In the genomic region with DNA sequence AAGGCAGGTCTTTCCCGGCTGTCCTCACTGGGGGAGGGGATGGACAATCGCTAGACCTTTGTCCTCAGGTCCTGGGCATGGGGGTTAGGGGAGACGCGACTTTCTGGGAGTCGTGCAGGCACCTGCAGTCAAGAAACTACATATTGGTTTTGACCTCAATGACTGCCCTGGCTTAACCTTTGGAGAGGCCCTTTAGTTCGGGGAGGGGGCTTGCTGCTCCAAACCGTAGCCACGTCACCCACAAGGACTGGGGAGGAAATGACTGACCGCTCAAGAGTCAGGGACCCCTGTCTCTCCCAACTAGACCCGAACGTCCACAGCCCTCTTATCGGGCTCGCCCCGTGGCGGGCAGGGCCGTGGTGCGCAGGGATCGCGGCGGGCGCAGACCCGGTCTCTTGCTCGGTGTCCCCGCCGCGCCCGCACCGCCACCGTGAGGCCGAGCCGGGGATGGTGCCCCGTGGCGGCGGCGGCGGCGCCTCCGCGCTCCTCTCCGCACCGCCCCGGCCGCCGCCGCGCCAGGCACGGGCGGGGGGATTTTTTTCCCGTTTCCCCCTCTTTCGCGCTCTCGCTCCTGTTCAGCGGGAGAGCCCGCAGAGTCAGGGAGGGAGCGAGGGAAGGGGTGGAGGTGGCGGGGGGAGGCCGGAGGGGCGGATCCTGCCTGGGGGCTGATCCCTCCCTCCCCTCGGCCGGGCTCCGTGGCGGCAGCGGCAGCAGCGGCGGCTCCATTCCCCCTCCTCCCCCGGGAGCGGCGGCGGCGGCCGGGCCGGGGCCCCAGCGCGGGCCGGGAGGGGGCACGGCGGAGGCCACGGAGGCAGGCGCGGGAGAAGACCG, we compare ENCODE assay signal across 8 cellular contexts. TPM values are rescaled to one million over a fixed set of nuclear protein-coding genes. Genes with fewer than 3 reads are reported as not detected.
DNase-seq lines count a peak whose midpoint lies in the region; ATAC-seq and TF ChIP-seq lines count a peak whose summit lies in the region.

A gene (plus strand): TSS at position 696 of the 831 bp plus-strand sequence. CDS start 3,579 bp downstream, outside the sequence.

- H3K4me2 ChIP-seq in KMS-11: peak within 1 kb of the TSS; percentile 59

- peak within 1 kb of the TSS; percentile 85 for H3K4me3 Mint-ChIP-seq in activated T-helper 2 cell treated with anti-CD3 and anti-CD28 coated beads, Interferon-gamma antibody, Interleukin-2, Interleukin-4, amounts not matched to agents 10 μg/mL and 5 μg/mL and 100 μg/mL, durations not matched to agents 14 hours and 24 hours and 36 hours (ENCODE audit: low read depth)
- peak within 1 kb of the TSS; percentile 88 for H3K4me3 Mint-ChIP-seq in natural killer cell treated with Interleukin-12 subunit alpha and Interleukin-12 subunit beta and Interleukin-15 and Interleukin-18, amount 100 ng/mL, for 72 hours

- H3K9me3 Mint-ChIP-seq in activated T-helper 2 cell treated with anti-CD3 and anti-CD28 coated beads, Interferon-gamma antibody, Interleukin-2, Interleukin-4, amounts not matched to agents 10 μg/mL and 5 μg/mL and 100 μg/mL, durations not matched to agents 14 hours and 24 hours and 36 hours: no peaks in the 10 kb centered on the region
- H3K9me3 Mint-ChIP-seq in natural killer cell treated with Interleukin-12 subunit alpha and Interleukin-12 subunit beta and Interleukin-15 and Interleukin-18, amount 100 ng/mL, for 72 hours: no peaks in the 10 kb centered on the region

- intact Hi-C loops in activated T-helper 2 cell treated with anti-CD3 and anti-CD28 coated beads, Interferon-gamma antibody, Interleukin-2, Interleukin-4, amounts not matched to agents 10 μg/mL and 5 μg/mL and 100 μg/mL, durations not matched to agents 14 hours and 24 hours and 36 hours (cut with micrococcal nuclease): loop anchor here (2.0 kb wide), 1 partner anchor 75 kb away; no protein-coding TSS in a partner anchor

- peak within 1 kb of the TSS; percentile 88 for H3K27ac Mint-ChIP-seq in activated T-helper 2 cell treated with anti-CD3 and anti-CD28 coated beads, Interferon-gamma antibody, Interleukin-2, Interleukin-4, amounts not matched to agents 10 μg/mL and 5 μg/mL and 100 μg/mL, durations not matched to agents 14 hours and 24 hours and 36 hours
- H3K27ac Mint-ChIP-seq in natural killer cell treated with Interleukin-12 subunit alpha and Interleukin-12 subunit beta and Interleukin-15 and Interleukin-18, amount 100 ng/mL, for 72 hours: peak within 1 kb of the TSS; percentile 72 to 91

- peaks cover 21% of the 10 kb centered on the region for H3K36me3 Mint-ChIP-seq in activated T-helper 2 cell treated with anti-CD3 and anti-CD28 coated beads, Interferon-gamma antibody, Interleukin-2, Interleukin-4, amounts not matched to agents 10 μg/mL and 5 μg/mL and 100 μg/mL, durations not matched to agents 14 hours and 24 hours and 36 hours (ENCODE audit: low read depth)
- peaks cover 9% of the 10 kb centered on the region for H3K36me3 Mint-ChIP-seq in natural killer cell treated with Interleukin-12 subunit alpha and Interleukin-12 subunit beta and Interleukin-15 and Interleukin-18, amount 100 ng/mL, for 72 hours

- no peaks in the 10 kb centered on the region for H4K20me1 ChIP-seq in KMS-11 (ENCODE audit: insufficient read depth)

- peak; percentile 51 for ATAC-seq in GM21528 (IDR thresholded peaks at IDR 0.05; ENCODE audit: low FRiP score, unreplicated experiment)
- peak; percentile 78 to 80 for ATAC-seq in natural killer cell treated with Interleukin-12 subunit alpha and Interleukin-12 subunit beta and Interleukin-15 and Interleukin-18, amount 100 ng/mL, for 72 hours

- peak within 1 kb of the TSS; percentile 84 for H3K9ac ChIP-seq in KMS-11

- peaks cover 13% of the 10 kb centered on the region for H3K4me1 ChIP-seq in KMS-11 (ENCODE audit: low read depth, poor library complexity, severe bottlenecking)

- H3K79me2 ChIP-seq in KMS-11 (ENCODE audit: insufficient read depth, low read depth): peaks cover 23% of the 10 kb centered on the region

- peak within 1 kb of the TSS; percentile 61 for H3K27ac ChIP-seq in KMS-11

- DNase-seq in D341Med (ENCODE audit: low spot score) (peak; percentile 91), RPMI7951 (ENCODE audit: low read depth) (peak; percentile 76), fibroblast of pulmonary artery (ENCODE audit: low read depth) (peak; percentile 75)
- DNase-seq in activated T-helper 2 cell treated with anti-CD3 and anti-CD28 coated beads, Interferon-gamma antibody, Interleukin-2, Interleukin-4, amounts not matched to agents 10 μg/mL and 5 μg/mL and 100 μg/mL, durations not matched to agents 14 hours and 24 hours and 36 hours (ENCODE audit: low spot score): peak; percentile 69
- DNase-seq in natural killer cell treated with Interleukin-12 subunit alpha and Interleukin-12 subunit beta and Interleukin-15 and Interleukin-18, amount 100 ng/mL, for 72 hours (ENCODE audit: low spot score): peak; percentile 89
- peak; percentile 60 to 88 (median 79) for DNase-seq in stimulated activated naive CD4-positive, alpha-beta T cell (lab: John Stamatoyannopoulos, UW)

- TF ChIP-seq CTCF in KMS-11 (conservative IDR thresholded peaks at IDR 0.05; ENCODE audit: low read depth, low read length) (no peak), fibroblast of pulmonary artery (IDR thresholded peaks at IDR 0.05; ENCODE audit: low read length, missing control alignments) (peak; percentile 1)

- H2AFZ ChIP-seq in KMS-11 (ENCODE audit: low read depth): peak within 1 kb of the TSS; percentile 75

- H3K27me3 ChIP-seq in KMS-11 (ENCODE audit: insufficient read depth, low read depth): no peaks in the 10 kb centered on the region

- H3K27me3 Mint-ChIP-seq in activated T-helper 2 cell treated with anti-CD3 and anti-CD28 coated beads, Interferon-gamma antibody, Interleukin-2, Interleukin-4, amounts not matched to agents 10 μg/mL and 5 μg/mL and 100 μg/mL, durations not matched to agents 14 hours and 24 hours and 36 hours (ENCODE audit: low read depth): peaks cover 3% of the 10 kb centered on the region
- no peaks in the 10 kb centered on the region for H3K27me3 Mint-ChIP-seq in natural killer cell treated with Interleukin-12 subunit alpha and Interleukin-12 subunit beta and Interleukin-15 and Interleukin-18, amount 100 ng/mL, for 72 hours

- H3K4me3 ChIP-seq in KMS-11 (IDR thresholded peaks at IDR 0.05; ENCODE audit: insufficient read depth, low read depth, low read length) (no peak within 1 kb of the TSS), fibroblast of pulmonary artery (replicated peaks; ENCODE audit: low read depth, low read length) (peak within 1 kb of the TSS; percentile 78)

- H3K36me3 ChIP-seq in KMS-11 (ENCODE audit: insufficient read depth): no peaks in the 10 kb centered on the region

- peaks cover 18% of the 10 kb centered on the region for H3K4me1 Mint-ChIP-seq in activated T-helper 2 cell treated with anti-CD3 and anti-CD28 coated beads, Interferon-gamma antibody, Interleukin-2, Interleukin-4, amounts not matched to agents 10 μg/mL and 5 μg/mL and 100 μg/mL, durations not matched to agents 14 hours and 24 hours and 36 hours (ENCODE audit: low read depth)
- H3K4me1 Mint-ChIP-seq in natural killer cell treated with Interleukin-12 subunit alpha and Interleukin-12 subunit beta and Interleukin-15 and Interleukin-18, amount 100 ng/mL, for 72 hours (ENCODE audit: low read depth in 2 of 2): peaks cover 24 to 32% of the 10 kb centered on the region in 2 donors

RNA-seq across cellular contexts. Expression of the gene that starts here (rescaled TPM):
- total RNA-seq in RPMI7951 (2014; rRNA removed; shearing (Covaris generic)): 7.8 and 8.7 TPM in 2 replicates
- 20.2 and 24.1 TPM in 2 replicates for total RNA-seq in activated T-helper 2 cell treated with anti-CD3 and anti-CD28 coated beads, Interferon-gamma antibody, Interleukin-2, Interleukin-4, amounts not matched to agents 10 μg/mL and 5 μg/mL and 100 μg/mL, durations not matched to agents 14 hours and 24 hours and 36 hours
- 10 to 100 TPM; 37.2 to 43.6 TPM for total RNA-seq in natural killer cell treated with Interleukin-12 subunit alpha and Interleukin-12 subunit beta and Interleukin-15 and Interleukin-18, amount 100 ng/mL, for 72 hours
